18 cellular contexts compared by ENCODE assay signal in the genomic region with DNA sequence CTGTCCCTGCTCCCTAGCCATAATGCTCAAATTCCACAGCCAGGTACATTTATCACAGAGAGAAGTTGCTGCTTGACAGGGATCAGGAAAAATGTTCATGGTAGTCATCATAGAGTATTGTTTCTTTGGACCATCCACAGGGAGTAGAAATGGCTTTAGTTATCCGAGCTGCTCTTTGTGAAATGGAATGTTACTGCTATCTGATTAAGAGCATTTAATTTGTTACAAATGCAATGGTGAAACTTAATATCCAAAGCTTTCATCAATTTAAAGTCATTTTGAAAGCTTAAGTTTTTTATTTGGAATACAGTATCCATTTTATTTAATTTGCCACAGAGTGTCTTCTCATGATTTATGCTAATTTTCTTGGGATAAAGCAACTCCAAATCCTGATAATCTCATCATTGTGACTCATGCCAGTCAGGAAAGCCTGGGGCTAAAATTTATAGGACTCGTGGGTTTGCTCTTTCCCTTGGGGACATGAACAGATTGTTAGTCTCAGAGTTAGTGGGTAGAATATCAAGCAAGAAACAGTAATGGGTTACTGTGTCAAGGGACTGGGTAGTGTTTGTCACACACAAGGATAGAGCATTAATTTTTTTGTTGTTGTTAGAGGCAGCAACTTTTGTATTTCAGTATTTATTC. TPM values are rescaled to one million over a fixed set of nuclear protein-coding genes. Genes with fewer than 3 reads are reported as not detected.
DNase-seq lines count a peak whose midpoint lies in the region; ATAC-seq lines count a peak whose summit lies in the region.
"Had no signal": no experiment of that assay in that cellular context is flagged by ENCODE, and none has a peak within 500 bp of the region (broad histone marks: within the 10 kb centered on the region; RNA-seq: fewer than 3 reads in every experiment).

No MANE protein-coding gene starts in this region.

- DNase-seq in DMS 273 (lab: John Stamatoyannopoulos, UW; ENCODE audit: unreplicated experiment), result peak; percentile 50
- DNase-seq in NCI-H2171 (lab: John Stamatoyannopoulos, UW), result peak; percentile 39
- DNase-seq in SK-MEL-5 (ENCODE audit: low read depth, low spot score), result peak; percentile 91
- DNase-seq in foreskin melanocyte, result peak; percentile 66
- no peak for DNase-seq in right cardiac atrium
- no peak for DNase-seq in activated CD4-positive, alpha-beta T cell treated with anti-CD3 and anti-CD28 coated beads, Interleukin-2, amount 50 U/mL, for 4 hours
- DNase-seq in occipital lobe (lab: John Stamatoyannopoulos, UW), result no peak
- DNase-seq: ACHN; CD4-positive, alpha-beta T cell; MV-4-11; NCI-H1436; NCI-H2107; NCI-H446 treated with DMSO at 0.1 percent for 48 hours; OCI-M1; T-helper 2 cell had no signal

- H3K4me1 ChIP-seq in right cardiac atrium (ENCODE audit: control insufficient read depth, insufficient read depth, low read length), result no peaks in the 10 kb centered on the region

- no peak for ATAC-seq in right cardiac atrium
- no peak for ATAC-seq in GM18909 (IDR thresholded peaks at IDR 0.05; ENCODE audit: poor library complexity, unreplicated experiment)
- ATAC-seq: Right ventricle myocardium inferior had no signal

- intact Hi-C loops in right cardiac atrium (cut with DNase I), result no loop called here

- no peak overlapping the region for H3K27ac ChIP-seq in right cardiac atrium (ENCODE audit: low read length)

- no peaks in the 10 kb centered on the region for H3K27me3 ChIP-seq in right cardiac atrium (ENCODE audit: control insufficient read depth, insufficient read depth)

- 36% methylated on average over 2 of the region's 2 CpGs for WGBS in right cardiac atrium

- no peaks in the 10 kb centered on the region for H3K9me3 ChIP-seq in right cardiac atrium (ENCODE audit: control insufficient read depth, low read length)

- in situ Hi-C loops in SK-MEL-5 (cut with HindIII; ENCODE audit: low pct_unique_long_range_greater_than_20kb, low sequenced_read_pairs), result loop anchor here (25.0 kb wide), 1 partner anchor 142 kb away; no protein-coding TSS in a partner anchor

- H3K4me3 ChIP-seq in right cardiac atrium (ENCODE audit: low read length), result no peak overlapping the region

RNA-seq across cellular contexts. Expression of a gene that starts 59.8 kb away (rescaled TPM):
- total RNA-seq in SK-MEL-5 (2014; rRNA removed; shearing (Covaris generic)), result not detected in 2 replicates
- polyA plus RNA-seq in SK-MEL-5 (2015; cell fraction: cytosol; rRNA removed), result not detected in 2 replicates
- polyA plus RNA-seq in SK-MEL-5 (2015; cell fraction: nucleus; rRNA removed), result not detected in 2 replicates
- total RNA-seq in right cardiac atrium, result not detected
- polyA plus RNA-seq in right cardiac atrium, result 0.05 TPM
- total RNA-seq in occipital lobe, result 0.31 TPM
- total RNA-seq: CD4-positive, alpha-beta T cell; Right ventricle myocardium inferior had no signal
- polyA plus RNA-seq: IgD-negative memory B cell had no signal

Comparison
In these comparisons a context has a peak if more than half of its experiments do, and no peak if none do; other contexts are left out.
1. DNase-seq: peak in DMS 273 (single experiment), NCI-H2171 (single experiment), SK-MEL-5 (single experiment) and foreskin melanocyte (single experiment); none in right cardiac atrium (0 of 3), activated CD4-positive, alpha-beta T cell treated with anti-CD3 and anti-CD28 coated beads, Interleukin-2, amount 50 U/mL, for 4 hours (0 of 2) and occipital lobe (single experiment).